Comparison of ENCODE assay signal across 15 cellular contexts in genomic region chr3:25648925-25649828, GRCh38. TPM values are rescaled to one million over a fixed set of nuclear protein-coding genes. Genes with fewer than 3 reads are reported as not detected.
DNase-seq lines count a peak whose midpoint lies in the region; ATAC-seq and FAIRE-seq lines count a peak whose summit lies in the region.
"Had no signal": no experiment of that assay in that cellular context is flagged by ENCODE, and none has a peak within 500 bp of the region (broad histone marks: within the 10 kb centered on the region; RNA-seq: fewer than 3 reads in every experiment).

No MANE protein-coding gene starts in this region.

- no peak for ATAC-seq in activated T-cell treated with anti-CD3 and anti-CD28 coated beads, Interleukin-2, amount 50 U/mL, for 72 hours (replicated peaks in 1 of 2)
- ATAC-seq in activated T-helper 17 cell treated with anti-CD3 and anti-CD28 coated beads, Interleukin-2, amount 50 U/mL, for 72 hours (replicated peaks), result no peak

- FAIRE-seq in small intestine (lab: Jason Lieb, UNC), result no peak
- FAIRE-seq: A549, H1 had no signal

- peaks cover 0 to 8% of the 10 kb centered on the region in 2 donors for H3K9me3 Mint-ChIP-seq in activated T-cell treated with anti-CD3 and anti-CD28 coated beads, Interleukin-2, amount 50 U/mL, for 72 hours
- H3K9me3 Mint-ChIP-seq in activated T-helper 17 cell treated with anti-CD3 and anti-CD28 coated beads, Interleukin-2, amount 50 U/mL, for 72 hours, result peaks cover 6% of the 10 kb centered on the region
- peaks cover 9 to 20% (median 11%) of the 10 kb centered on the region in 6 donors for H3K9me3 Mint-ChIP-seq in immature natural killer cell

- H3K36me3 ChIP-seq in small intestine (ENCODE audit: control insufficient read depth in 2 of 2, insufficient read depth in 2 of 2, low read length in 2 of 2), result no peaks in the 10 kb centered on the region

- peaks cover 38% of the 10 kb centered on the region for H3K4me1 Mint-ChIP-seq in activated T-cell treated with anti-CD3 and anti-CD28 coated beads, Interleukin-2, amount 50 U/mL, for 72 hours (ENCODE audit: low read depth)
- H3K4me1 Mint-ChIP-seq in activated T-helper 17 cell treated with anti-CD3 and anti-CD28 coated beads, Interleukin-2, amount 50 U/mL, for 72 hours, result peaks cover 36% of the 10 kb centered on the region
- peaks cover 55 to 71% of the 10 kb centered on the region in 2 donors for H3K4me1 Mint-ChIP-seq in immature natural killer cell

- no peak overlapping the region for H3K4me3 Mint-ChIP-seq in activated T-cell treated with anti-CD3 and anti-CD28 coated beads, Interleukin-2, amount 50 U/mL, for 72 hours
- H3K4me3 Mint-ChIP-seq in activated T-helper 17 cell treated with anti-CD3 and anti-CD28 coated beads, Interleukin-2, amount 50 U/mL, for 72 hours, result no peak overlapping the region
- no peak overlapping the region for H3K4me3 Mint-ChIP-seq in immature natural killer cell

- no peaks in the 10 kb centered on the region for H3K9me3 ChIP-seq in small intestine (ENCODE audit: control insufficient read depth, low read depth)
- H3K9me3 ChIP-seq: A549 had no signal

- 81 to 90% (median 85%) methylated on average over 1 of the region's 1 CpG for WGBS in small intestine, 3 donors

- H3K4me3 ChIP-seq in small intestine (ENCODE audit: low read depth in 1 of 2, low read length in 2 of 2), result no peak overlapping the region
- H3K4me3 ChIP-seq: A549 had no signal

- no peaks in the 10 kb centered on the region for H3K27me3 ChIP-seq in small intestine (ENCODE audit: control insufficient read depth in 2 of 2, insufficient read depth in 2 of 2, low read length in 2 of 2)

- DNase-seq in activated T-cell treated with anti-CD3 and anti-CD28 coated beads, Interleukin-2, amount 50 U/mL, for 72 hours, result no peak
- no peak for DNase-seq in activated T-cell treated with anti-CD3 and anti-CD28 coated beads for 4 hours
- DNase-seq in COLO829 (ENCODE audit: low spot score), result peak; percentile 69
- DNase-seq in immature natural killer cell, result no peak
- no peak for DNase-seq in NCI-H1694 treated with DMSO at 0.1 percent for 48 hours (lab: John Stamatoyannopoulos, UW)
- no peak for DNase-seq in MV-4-11 (lab: John Stamatoyannopoulos, UW)
- DNase-seq in small intestine, result no peak
- DNase-seq: CD8-positive, alpha-beta memory T cell; NCI-H1436; NCI-H2081; SIG-M5 had no signal

- H3K4me1 ChIP-seq in small intestine (ENCODE audit: control insufficient read depth in 2 of 2, insufficient read depth in 1 of 2, low read depth in 1 of 2, low read length in 1 of 2), result no peaks in the 10 kb centered on the region

- no peak overlapping the region for H3K27ac ChIP-seq in small intestine (ENCODE audit: low read depth in 1 of 2, low read length in 1 of 2)
- H3K27ac ChIP-seq: A549, KMS-11 had no signal

- peak overlapping the region; percentile 6 for H3K27ac Mint-ChIP-seq in activated T-cell treated with anti-CD3 and anti-CD28 coated beads, Interleukin-2, amount 50 U/mL, for 72 hours
- peak overlapping the region; percentile 9 for H3K27ac Mint-ChIP-seq in activated T-helper 17 cell treated with anti-CD3 and anti-CD28 coated beads, Interleukin-2, amount 50 U/mL, for 72 hours
- peak overlapping the region in 5 of 6 donors; percentile 3 to 59 (median 44) for H3K27ac Mint-ChIP-seq in immature natural killer cell

- H3K36me3 Mint-ChIP-seq in activated T-cell treated with anti-CD3 and anti-CD28 coated beads, Interleukin-2, amount 50 U/mL, for 72 hours (ENCODE audit: insufficient read depth in 2 of 2), result peaks cover 9 to 29% of the 10 kb centered on the region in 2 donors
- H3K36me3 Mint-ChIP-seq in activated T-helper 17 cell treated with anti-CD3 and anti-CD28 coated beads, Interleukin-2, amount 50 U/mL, for 72 hours (ENCODE audit: low read depth), result peaks cover 28% of the 10 kb centered on the region
- peaks cover 13 to 21% (median 20%) of the 10 kb centered on the region in 3 donors for H3K36me3 Mint-ChIP-seq in immature natural killer cell

- no peaks in the 10 kb centered on the region for H3K27me3 Mint-ChIP-seq in activated T-cell treated with anti-CD3 and anti-CD28 coated beads, Interleukin-2, amount 50 U/mL, for 72 hours (ENCODE audit: low read depth)
- no peaks in the 10 kb centered on the region for H3K27me3 Mint-ChIP-seq in activated T-helper 17 cell treated with anti-CD3 and anti-CD28 coated beads, Interleukin-2, amount 50 U/mL, for 72 hours
- no peaks in the 10 kb centered on the region for H3K27me3 Mint-ChIP-seq in immature natural killer cell (ENCODE audit: low read depth in 3 of 3)
- H3K27me3 Mint-ChIP-seq: CD8-positive, alpha-beta memory T cell had no signal

RNA-seq across cellular contexts. Expression of gene TOP2B, which starts 15.5 kb away (rescaled TPM):
- 100 to 1,000 TPM; 140 to 151 TPM for total RNA-seq in activated T-cell treated with anti-CD3 and anti-CD28 coated beads, Interleukin-2, amount 50 U/mL, for 72 hours
- 10 to 100 TPM; 71.2 to 85.9 TPM for total RNA-seq in activated T-helper 17 cell treated with anti-CD3 and anti-CD28 coated beads, Interleukin-2, amount 50 U/mL, for 72 hours
- 10 to 100 TPM; 31.8 to 84.5 (median 45.7) TPM for polyA plus RNA-seq in immature natural killer cell
- polyA plus RNA-seq in small intestine, result 10 to 100 TPM; 38.0 to 55.0 (median 39.4) TPM
